ENCODE assay signal across 8 cellular contexts in the genomic region with DNA sequence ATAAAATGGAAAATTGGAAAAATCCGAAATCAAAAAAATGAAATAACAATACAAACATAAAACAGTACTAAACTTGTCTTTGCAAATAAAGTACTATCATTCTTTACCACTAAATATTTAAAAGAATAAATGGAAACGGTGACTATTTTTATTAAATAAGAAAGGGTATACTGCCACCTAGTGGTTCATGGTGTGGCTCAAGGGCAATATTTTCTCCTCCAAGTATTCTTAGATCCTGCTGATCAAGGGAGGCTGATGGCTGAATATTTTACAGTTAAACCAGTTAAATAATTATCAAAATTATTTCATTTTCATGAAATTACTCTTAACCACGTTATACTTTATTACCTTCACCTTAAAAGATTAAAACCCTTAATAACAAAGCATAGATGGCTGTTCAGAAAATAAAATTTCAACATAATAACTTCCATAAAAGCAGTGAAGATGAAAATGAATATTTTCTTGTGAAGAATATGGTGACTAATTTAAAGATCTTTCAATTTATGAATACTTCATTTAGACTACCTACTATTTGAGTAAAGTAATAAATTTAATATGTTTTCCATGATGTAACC.
DNase-seq lines count a peak whose midpoint lies in the region; ATAC-seq and TF ChIP-seq lines count a peak whose summit lies in the region.

No MANE protein-coding gene starts in this region.

- H3K27me3 ChIP-seq in Peyer's patch, result no peaks in the 10 kb centered on the region
- H3K27me3 ChIP-seq in endodermal cell (ENCODE audit: control insufficient read depth, insufficient read depth, low read length, poor library complexity, severe bottlenecking), result no peaks in the 10 kb centered on the region

- H3K27ac Mint-ChIP-seq in endodermal cell (no peak overlapping the region), nephron progenitor cell (no peak overlapping the region)

- H3K9ac ChIP-seq in endodermal cell (ENCODE audit: extremely low read depth, low read length, poor library complexity, severe bottlenecking), result no peak overlapping the region

- DNase-seq in stimulated activated CD4-positive, alpha-beta T cell treated with anti-CD3 and anti-CD28 coated beads, Interleukin-15, amount 100 ng/mL, for 24 hours, result peak; percentile 24
- no peak for DNase-seq in stimulated activated CD4-positive, alpha-beta T cell treated with anti-CD3 and anti-CD28 coated beads, Interleukin-4, amount 100 ng/mL, for 4 hours
- no peak for DNase-seq in Peyer's patch
- DNase-seq in endodermal cell, result peak; percentile 42
- peak; percentile 28 for DNase-seq in nephron progenitor cell
- no peak for DNase-seq in T1000 (lab: John Stamatoyannopoulos, UW)

- H3K9me3 Mint-ChIP-seq in endodermal cell (no peaks in the 10 kb centered on the region), nephron progenitor cell (no peaks in the 10 kb centered on the region)

- H3K4me3 Mint-ChIP-seq in endodermal cell (no peak overlapping the region), nephron progenitor cell (no peak overlapping the region)

- no peaks in the 10 kb centered on the region for H3K4me1 Mint-ChIP-seq in endodermal cell
- H3K4me1 Mint-ChIP-seq in nephron progenitor cell, result no peaks in the 10 kb centered on the region

- H3K27ac ChIP-seq in Peyer's patch, result no peak overlapping the region
- H3K27ac ChIP-seq in endodermal cell (ENCODE audit: low read depth, low read length), result no peak overlapping the region

- peak; percentile 63 for TF ChIP-seq CTCF in LNCAP (IDR thresholded peaks at IDR 0.05)
- TF ChIP-seq CTCF in Peyer's patch (IDR thresholded peaks at IDR 0.05), result peak; percentile 31 to 78 (median 56)
- peak; percentile 92 for TF ChIP-seq CTCF in endodermal cell (conservative IDR thresholded peaks at IDR 0.05)
- peak; percentile 82 for TF ChIP-seq CTCF in nephron progenitor cell (IDR thresholded peaks at IDR 0.05)

- H3K4me3 ChIP-seq in Peyer's patch, result no peak overlapping the region
- H3K4me3 ChIP-seq in endodermal cell (ENCODE audit: low read length), result no peak overlapping the region

- TF ChIP-seq POLR2A in Peyer's patch (IDR thresholded peaks at IDR 0.05), result no peak

- no peaks in the 10 kb centered on the region for H3K36me3 ChIP-seq in Peyer's patch
- H3K36me3 ChIP-seq in endodermal cell (ENCODE audit: control insufficient read depth, insufficient read depth, low read length), result no peaks in the 10 kb centered on the region

- H3K27me3 Mint-ChIP-seq in endodermal cell (ENCODE audit: insufficient read depth) (no peaks in the 10 kb centered on the region), nephron progenitor cell (ENCODE audit: low read depth, poor library complexity) (no peaks in the 10 kb centered on the region)

- H3K9me3 ChIP-seq in Peyer's patch (no peaks in the 10 kb centered on the region), endodermal cell (ENCODE audit: control insufficient read depth, low read length) (no peaks in the 10 kb centered on the region)

- 0% methylated on average over 1 of the region's 3 CpGs for WGBS in endodermal cell (ENCODE audit: insufficient coverage in 1 of 2, insufficient read length in 1 of 2), 2 experiments

- H3K4me1 ChIP-seq in Peyer's patch (no peaks in the 10 kb centered on the region), endodermal cell (ENCODE audit: control insufficient read depth, insufficient read depth, low read length) (no peaks in the 10 kb centered on the region)

- no peaks in the 10 kb centered on the region for H3K36me3 Mint-ChIP-seq in endodermal cell (ENCODE audit: low read depth)
- H3K36me3 Mint-ChIP-seq in nephron progenitor cell (ENCODE audit: low read depth), result no peaks in the 10 kb centered on the region

- no peak for ATAC-seq in HG02759 (IDR thresholded peaks at IDR 0.05; ENCODE audit: unreplicated experiment)

Comparison
In these comparisons a context has a peak if more than half of its experiments do, and no peak if none do; other contexts are left out.
1. DNase-seq: peak in stimulated activated CD4-positive, alpha-beta T cell treated with anti-CD3 and anti-CD28 coated beads, Interleukin-15, amount 100 ng/mL, for 24 hours (single experiment), endodermal cell (single experiment) and nephron progenitor cell (single experiment); none in stimulated activated CD4-positive, alpha-beta T cell treated with anti-CD3 and anti-CD28 coated beads, Interleukin-4, amount 100 ng/mL, for 4 hours (0 of 2), Peyer's patch (0 of 3) and T1000 (single experiment).
2. Peak in every context shown above with its lines, with median percentiles within 50 percentile points of each other: CTCF ChIP-seq.